ENCODE assay signal across 16 cellular contexts in the genomic region with DNA sequence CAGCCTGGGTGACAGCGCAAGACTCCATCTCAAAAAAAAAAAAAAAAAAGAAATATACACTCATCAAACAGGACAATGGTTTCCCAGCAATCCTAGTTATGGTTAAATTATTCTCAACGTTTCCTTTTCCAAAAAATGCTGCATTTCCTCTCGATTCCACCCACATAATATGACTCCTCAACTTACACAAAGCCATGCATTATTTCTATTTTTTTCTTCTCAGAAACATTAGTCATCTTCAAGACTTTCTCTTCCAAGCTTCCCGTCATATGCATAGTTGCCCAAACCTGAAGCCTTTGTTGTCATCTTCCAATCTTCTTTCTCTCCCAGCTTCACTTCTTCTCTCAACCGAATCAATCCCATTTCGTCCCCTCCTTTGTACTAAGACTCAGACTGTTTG.
DNase-seq lines count a peak whose midpoint lies in the region; ATAC-seq and TF ChIP-seq lines count a peak whose summit lies in the region.
"Had no signal": no experiment of that assay in that cellular context is flagged by ENCODE, and none has a peak within 500 bp of the region (broad histone marks: within the 10 kb centered on the region; RNA-seq: fewer than 3 reads in every experiment).

No MANE protein-coding gene starts in this region.

- no peak for TF ChIP-seq POLR2A in testis (IDR thresholded peaks at IDR 0.05)

- H3K36me3 ChIP-seq in testis (ENCODE audit: low read depth, missing control alignments) = no peaks in the 10 kb centered on the region

- intact Hi-C loops in testis (cut with DNase I; ENCODE audit: low total_unique reads) = no loop called here

- ATAC-seq in left lobe of liver = no peak
- ATAC-seq: PC-3, Right ventricle myocardium inferior had no signal

- TF ChIP-seq CTCF in cardiac fibroblast (IDR thresholded peaks at IDR 0.05; ENCODE audit: low read depth, low read length) = no peak
- TF ChIP-seq CTCF in testis (IDR thresholded peaks at IDR 0.05) = no peak

- 84 to 86% methylated on average over 6 of the region's 6 CpGs for WGBS in testis, 2 donors

- H3K4me3 ChIP-seq in cardiac fibroblast (replicated peaks in 1 of 2; ENCODE audit: low read depth in 2 of 2, low read length in 2 of 2) (no peak overlapping the region), testis (no peak overlapping the region)

- DNase-seq in ELR (ENCODE audit: low read depth) (peak; percentile 60), RKO (ENCODE audit: low spot score) (peak; percentile 21), cardiac fibroblast (ENCODE audit: low read depth in 2 of 2) (peak; percentile 60 to 79), foreskin melanocyte (peak; percentile 90), left lobe of liver (ENCODE audit: low spot score) (no peak), testis (no peak), SK-N-DZ (ENCODE audit: low spot score) (no peak), NCI-H1930 (lab: John Stamatoyannopoulos, UW) (no peak)
- DNase-seq: ACHN; CD4-positive, alpha-beta T cell; DND-41; GF-D8; NCI-H1092; NCI-H446; PC-3 had no signal

- H3K27me3 ChIP-seq in testis = no peaks in the 10 kb centered on the region

- no peak overlapping the region for H3K27ac ChIP-seq in testis

- no peaks in the 10 kb centered on the region for H3K9me3 ChIP-seq in testis

- H3K4me1 ChIP-seq in testis = no peaks in the 10 kb centered on the region

Comparison
In these comparisons a context has a peak if more than half of its experiments do, and no peak if none do; other contexts are left out.
1. DNase-seq: peak in ELR (single experiment), RKO (single experiment), cardiac fibroblast (2 of 2) and foreskin melanocyte (single experiment); none in left lobe of liver (single experiment), testis (single experiment), SK-N-DZ (single experiment) and NCI-H1930 (0 of 2).